ENCODE assay signal across 9 cellular contexts in the genomic region with DNA sequence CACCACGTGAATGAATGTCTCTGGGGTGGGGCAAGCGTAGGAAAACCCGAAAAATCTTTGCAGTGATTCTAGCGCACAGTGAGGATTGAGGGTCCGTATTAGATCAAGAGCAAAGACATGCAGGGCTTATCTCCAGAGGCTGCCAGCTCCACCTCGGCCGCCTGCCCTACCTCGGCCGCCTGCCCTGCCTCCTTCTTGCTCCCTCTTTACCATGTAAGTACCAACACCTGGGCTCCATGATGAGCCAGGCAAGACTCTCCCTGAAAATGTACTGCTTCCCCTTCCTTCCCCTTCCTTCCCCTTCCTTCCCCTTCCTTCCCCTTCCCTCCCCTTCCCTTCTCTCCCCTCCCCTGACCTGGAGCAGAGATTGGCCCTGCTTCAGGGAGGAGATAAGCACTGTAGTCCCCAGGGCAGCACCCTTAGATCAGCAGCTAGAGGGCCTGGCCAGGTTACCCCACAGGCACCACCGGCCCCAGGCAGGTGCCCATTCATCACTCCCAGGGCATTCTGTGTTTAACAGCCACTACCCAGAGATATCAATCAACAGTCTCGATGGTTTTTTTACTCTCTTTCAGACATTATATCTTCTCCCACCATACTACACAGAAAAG. TPM values are rescaled to one million over a fixed set of nuclear protein-coding genes. Genes with fewer than 3 reads are reported as not detected.
A peak's percentile ranks its signal among the peaks of the same experiment; 100 is the strongest.
DNase-seq lines count a peak whose midpoint lies in the region; ATAC-seq, FAIRE-seq and TF ChIP-seq lines count a peak whose summit lies in the region.
"Had no signal": no experiment of that assay in that cellular context is flagged by ENCODE, and none has a peak within 500 bp of the region (broad histone marks: within the 10 kb centered on the region; RNA-seq: fewer than 3 reads in every experiment).

No MANE protein-coding gene starts in this region.

- H3K9me3 ChIP-seq in astrocyte (ENCODE audit: insufficient read depth, low read depth, low read length) (no peaks in the 10 kb centered on the region), small intestine (ENCODE audit: control insufficient read depth, low read depth) (no peaks in the 10 kb centered on the region)

- peaks cover 18% of the 10 kb centered on the region for H3K4me1 ChIP-seq in astrocyte (ENCODE audit: insufficient read depth, low read length)
- H3K4me1 ChIP-seq in small intestine (ENCODE audit: control insufficient read depth in 2 of 2, insufficient read depth in 1 of 2, low read depth in 1 of 2, low read length in 1 of 2): peaks cover 2 to 21% of the 10 kb centered on the region in 2 donors

- H3K9me3 Mint-ChIP-seq in natural killer cell treated with Interleukin-12 subunit alpha and Interleukin-12 subunit beta and Interleukin-15 and Interleukin-18, amount 100 ng/mL, for 72 hours: no peaks in the 10 kb centered on the region
- no peaks in the 10 kb centered on the region for H3K9me3 Mint-ChIP-seq in natural killer cell
- no peaks in the 10 kb centered on the region for H3K9me3 Mint-ChIP-seq in astrocyte (ENCODE audit: unreplicated experiment)
- no peaks in the 10 kb centered on the region for H3K9me3 Mint-ChIP-seq in memory B cell

- 69 to 79% (median 75%) methylated on average over 11 of the region's 11 CpGs for WGBS in small intestine, 3 donors

- no peak overlapping the region for H2AFZ ChIP-seq in astrocyte (ENCODE audit: low read depth, low read length)

- H3K36me3 ChIP-seq in astrocyte (ENCODE audit: insufficient read depth, low read length): no peaks in the 10 kb centered on the region
- H3K36me3 ChIP-seq in small intestine (ENCODE audit: control insufficient read depth in 2 of 2, insufficient read depth in 2 of 2, low read length in 2 of 2): peaks cover 0 to 2% of the 10 kb centered on the region in 2 donors

- no peak for DNase-seq in natural killer cell treated with Interleukin-12 subunit alpha and Interleukin-12 subunit beta and Interleukin-15 and Interleukin-18, amount 100 ng/mL, for 72 hours (ENCODE audit: low spot score)
- DNase-seq in natural killer cell (no peak), astrocyte (ENCODE audit: low read depth) (no peak), memory B cell (ENCODE audit: low spot score in 2 of 2) (no peak), NCI-H510A (lab: John Stamatoyannopoulos, UW) (no peak), DMS53 (lab: John Stamatoyannopoulos, UW) (no peak), small intestine (no peak), NCI-H524 treated with DMSO at 0.1 percent for 48 hours (lab: John Stamatoyannopoulos, UW) (no peak)
- DNase-seq: NCI-H1436 treated with DMSO at 0.1 percent for 48 hours had no signal

- TF ChIP-seq CTCF in natural killer cell (IDR thresholded peaks at IDR 0.05) (no peak), astrocyte (IDR thresholded peaks at IDR 0.05; ENCODE audit: insufficient read depth, low read depth, low read length) (no peak)

- peak; percentile 9 for FAIRE-seq in astrocyte (lab: Jason Lieb, UNC)
- no peak for FAIRE-seq in small intestine (lab: Jason Lieb, UNC)

- peak overlapping the region; percentile 93 to 100 for H3K27ac Mint-ChIP-seq in natural killer cell treated with Interleukin-12 subunit alpha and Interleukin-12 subunit beta and Interleukin-15 and Interleukin-18, amount 100 ng/mL, for 72 hours
- H3K27ac Mint-ChIP-seq in natural killer cell (peak overlapping the region in 1 of 2 donors; percentile 75), astrocyte (ENCODE audit: unreplicated experiment) (peak overlapping the region; percentile 47), memory B cell (peak overlapping the region; percentile 95)

- H3K27me3 ChIP-seq in astrocyte (ENCODE audit: insufficient read depth, low read length) (no peaks in the 10 kb centered on the region), small intestine (ENCODE audit: control insufficient read depth in 2 of 2, insufficient read depth in 2 of 2, low read length in 2 of 2) (no peaks in the 10 kb centered on the region)

- H3K4me1 Mint-ChIP-seq in natural killer cell treated with Interleukin-12 subunit alpha and Interleukin-12 subunit beta and Interleukin-15 and Interleukin-18, amount 100 ng/mL, for 72 hours (ENCODE audit: low read depth in 2 of 2): peaks cover 69 to 73% of the 10 kb centered on the region in 2 donors
- H3K4me1 Mint-ChIP-seq in natural killer cell: peaks cover 24 to 29% of the 10 kb centered on the region in 2 donors
- peaks cover 48% of the 10 kb centered on the region for H3K4me1 Mint-ChIP-seq in astrocyte (ENCODE audit: low read depth, unreplicated experiment)
- H3K4me1 Mint-ChIP-seq in memory B cell: peaks cover 38% of the 10 kb centered on the region

- peak overlapping the region; percentile 87 for H3K4me3 Mint-ChIP-seq in natural killer cell treated with Interleukin-12 subunit alpha and Interleukin-12 subunit beta and Interleukin-15 and Interleukin-18, amount 100 ng/mL, for 72 hours
- H3K4me3 Mint-ChIP-seq in natural killer cell (no peak overlapping the region), astrocyte (ENCODE audit: unreplicated experiment) (peak overlapping the region; percentile 45), memory B cell (peak overlapping the region; percentile 82)

- H3K9ac ChIP-seq in astrocyte (ENCODE audit: low read length): no peak overlapping the region

- ATAC-seq in natural killer cell treated with Interleukin-12 subunit alpha and Interleukin-12 subunit beta and Interleukin-15 and Interleukin-18, amount 100 ng/mL, for 72 hours: peak; percentile 7 to 10
- ATAC-seq in natural killer cell (no peak), memory B cell (ENCODE audit: low read depth) (no peak)

- H3K4me3 ChIP-seq in astrocyte (ENCODE audit: insufficient read depth, low read depth, low read length) (no peak overlapping the region), small intestine (ENCODE audit: low read depth in 1 of 2, low read length in 2 of 2) (no peak overlapping the region)

- peaks cover 2% of the 10 kb centered on the region for H3K79me2 ChIP-seq in astrocyte (ENCODE audit: insufficient read depth, low read length)

- no peaks in the 10 kb centered on the region for H3K27me3 Mint-ChIP-seq in natural killer cell treated with Interleukin-12 subunit alpha and Interleukin-12 subunit beta and Interleukin-15 and Interleukin-18, amount 100 ng/mL, for 72 hours
- H3K27me3 Mint-ChIP-seq in natural killer cell (ENCODE audit: low read depth in 2 of 2) (no peaks in the 10 kb centered on the region), astrocyte (ENCODE audit: low read depth, unreplicated experiment) (no peaks in the 10 kb centered on the region), memory B cell (no peaks in the 10 kb centered on the region)

- H3K4me2 ChIP-seq in astrocyte (ENCODE audit: low read length): peak overlapping the region; percentile 58

- no peak overlapping the region for H3K27ac ChIP-seq in astrocyte (ENCODE audit: low read depth, low read length)
- H3K27ac ChIP-seq in small intestine (ENCODE audit: low read depth in 1 of 2, low read length in 1 of 2): peak overlapping the region in 1 of 2 donors; percentile 69

- intact Hi-C loops in natural killer cell (cut with micrococcal nuclease): no loop called here

- peaks cover 15% of the 10 kb centered on the region for H3K36me3 Mint-ChIP-seq in natural killer cell treated with Interleukin-12 subunit alpha and Interleukin-12 subunit beta and Interleukin-15 and Interleukin-18, amount 100 ng/mL, for 72 hours
- no peaks in the 10 kb centered on the region for H3K36me3 Mint-ChIP-seq in natural killer cell
- peaks cover 30% of the 10 kb centered on the region for H3K36me3 Mint-ChIP-seq in astrocyte (ENCODE audit: low read depth, unreplicated experiment)
- H3K36me3 Mint-ChIP-seq in memory B cell: peaks cover 12% of the 10 kb centered on the region

- H4K20me1 ChIP-seq in astrocyte (ENCODE audit: insufficient read depth, low read length): peaks cover 16% of the 10 kb centered on the region

RNA-seq across cellular contexts. Expression of a gene that starts 25.5 kb away (rescaled TPM):
- 10 to 100 TPM; 29.0 to 81.6 TPM for total RNA-seq in natural killer cell treated with Interleukin-12 subunit alpha and Interleukin-12 subunit beta and Interleukin-15 and Interleukin-18, amount 100 ng/mL, for 72 hours
- total RNA-seq in natural killer cell (10 to 100 TPM; 11.0 to 15.0 (median 11.7) TPM), astrocyte (2.2 and 3.9 TPM in 2 replicates)
- 1 to 10 TPM in 2 of 3 donors, under 1 TPM in 1; 0.67 to 3.2 (median 1.9) TPM for polyA plus RNA-seq in small intestine

Comparison
In these comparisons a context has a peak if more than half of its experiments do, and no peak if none do; other contexts are left out.
1. ATAC-seq: peak in natural killer cell treated with Interleukin-12 subunit alpha and Interleukin-12 subunit beta and Interleukin-15 and Interleukin-18, amount 100 ng/mL, for 72 hours (2 of 2); none in natural killer cell (0 of 3) and memory B cell (single experiment).